ENCODE assay signal across 1 cellular context in genomic region chr19:1272423-1273262, GRCh38.
TF ChIP-seq lines count a peak whose summit lies in the region.

No MANE protein-coding gene starts in this region.

TF ChIP-seq in endothelial cell of umbilical vein, 7 proteins besides CTCF, POLR2A, EP300 and RAD21:
- TF ChIP-seq EZH2 (IDR thresholded peaks at IDR 0.05; ENCODE audit: borderline replicate concordance, low read depth, low read length, severe bottlenecking) (no peak), FOS (IDR thresholded peaks at IDR 0.05; ENCODE audit: borderline replicate concordance, insufficient read depth, low read length) (no peak), MYC (IDR thresholded peaks at IDR 0.05; ENCODE audit: low read depth, low read length) (no peak), MAX (IDR thresholded peaks at IDR 0.05; ENCODE audit: insufficient read depth, insufficient read length) (no peak), GATA2 (IDR thresholded peaks at IDR 0.05; ENCODE audit: insufficient read depth, insufficient read length, low read depth, low read length) (no peak), JUN (IDR thresholded peaks at IDR 0.05; ENCODE audit: borderline replicate concordance, insufficient read depth, insufficient read length, low read depth) (no peak), POLR2AphosphoS5 (IDR thresholded peaks at IDR 0.05; ENCODE audit: insufficient read depth, low read depth, low read length) (no peak)
